In the genomic region with DNA sequence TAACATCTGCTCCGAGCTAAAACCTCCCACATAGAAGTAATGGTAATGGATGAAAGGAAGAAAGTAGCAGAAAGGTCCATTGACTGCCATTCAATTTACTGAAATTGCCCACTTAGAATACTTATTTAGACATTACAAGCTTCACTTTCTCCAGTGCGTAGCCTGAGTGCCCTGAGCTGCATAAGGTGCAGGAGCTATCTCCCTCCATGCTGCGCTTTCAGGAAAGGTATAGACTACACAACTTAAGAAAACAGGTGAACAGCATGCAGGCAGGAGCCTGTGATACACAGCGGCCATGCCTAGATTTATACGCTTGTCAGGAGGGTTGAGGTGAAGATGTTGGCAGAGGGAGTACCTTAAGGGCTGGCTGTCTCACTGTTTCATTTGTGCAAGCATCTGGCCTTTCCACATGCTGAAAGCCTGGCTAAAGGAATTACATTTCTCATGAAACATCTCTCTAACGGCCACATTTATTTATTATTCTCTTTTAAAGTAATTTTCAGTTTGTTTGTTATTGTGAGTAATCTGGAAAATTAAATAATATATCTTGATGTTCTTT, we compare ENCODE assay signal across 24 cellular contexts.
"Had no signal": no experiment of that assay in that cellular context is flagged by ENCODE, and none has a peak within 500 bp of the region (broad histone marks: within the 10 kb centered on the region; RNA-seq: fewer than 3 reads in every experiment).

No MANE protein-coding gene starts in this region.

- H3K27me3 Mint-ChIP-seq: natural killer cell treated with Interleukin-12 subunit alpha and Interleukin-12 subunit beta and Interleukin-15 and Interleukin-18, amount 100 ng/mL, for 72 hours; stimulated activated naive B cell treated with anti-CD40 and anti-IgM and Interleukin-4, amounts not matched to agents 10 μg/mL and 1 μg/mL and 100 μg/mL, for 72 hours; stimulated activated naive CD8-positive, alpha-beta T cell treated with anti-CD3 and anti-CD28 coated beads, Interleukin-15, amount 100 ng/mL, for 72 hours had no signal

- H3K4me1 Mint-ChIP-seq: endodermal cell; stimulated activated naive B cell treated with anti-CD40 and anti-IgM and Interleukin-4, amounts not matched to agents 10 μg/mL and 1 μg/mL and 100 μg/mL, for 72 hours; stimulated activated naive CD8-positive, alpha-beta T cell treated with anti-CD3 and anti-CD28 coated beads, Interleukin-15, amount 100 ng/mL, for 72 hours had no signal

- H3K9me3 Mint-ChIP-seq: endodermal cell; stimulated activated naive B cell treated with anti-CD40 and anti-IgM and Interleukin-4, amounts not matched to agents 10 μg/mL and 1 μg/mL and 100 μg/mL, for 72 hours; stimulated activated naive CD8-positive, alpha-beta T cell treated with anti-CD3 and anti-CD28 coated beads, Interleukin-15, amount 100 ng/mL, for 72 hours had no signal

- DNase-seq: effector CD4-positive, alpha-beta T cell; endodermal cell; erythroblast; foreskin keratinocyte; kidney; left cardiac atrium; left ventricle myocardium superior; mesenchymal stem cell; midbrain; posterior cingulate gyrus; spleen; stimulated activated CD4-positive, alpha-beta T cell treated with anti-CD3 and anti-CD28 coated beads, Interleukin-15, amount 100 ng/mL, for 24 hours; stimulated activated CD4-positive, alpha-beta T cell treated with anti-CD3 and anti-CD28 coated beads, Interleukin-2, amount 100 ng/mL, for 24 hours; stimulated activated CD4-positive, alpha-beta T cell treated with anti-CD3 and anti-CD28 coated beads, Interleukin-4, amount 100 ng/mL, for 4 hours; stimulated activated naive B cell treated with anti-CD40 and anti-IgM and Interleukin-4, amounts not matched to agents 10 μg/mL and 1 μg/mL and 100 μg/mL, for 72 hours; stimulated activated naive CD8-positive, alpha-beta T cell treated with anti-CD3 and anti-CD28 coated beads, Interleukin-15, amount 100 ng/mL, for 72 hours; substantia nigra; transverse colon had no signal

- H3K4me1 ChIP-seq: foreskin keratinocyte, spleen, transverse colon had no signal

- H3K36me3 Mint-ChIP-seq: natural killer cell treated with Interleukin-12 subunit alpha and Interleukin-12 subunit beta and Interleukin-15 and Interleukin-18, amount 100 ng/mL, for 72 hours; stimulated activated naive B cell treated with anti-CD40 and anti-IgM and Interleukin-4, amounts not matched to agents 10 μg/mL and 1 μg/mL and 100 μg/mL, for 72 hours had no signal

- H3K27ac ChIP-seq: coronary artery, foreskin keratinocyte, spleen, thoracic aorta, transverse colon had no signal

- FAIRE-seq: endothelial cell of umbilical vein, kidney had no signal

- H3K27me3 ChIP-seq: foreskin keratinocyte, spleen, transverse colon had no signal

- H3K4me3 ChIP-seq: coronary artery, lung, spleen, thoracic aorta, transverse colon had no signal

- H3K36me3 ChIP-seq: spleen, thoracic aorta, transverse colon had no signal

- H3K4me3 Mint-ChIP-seq: endodermal cell; natural killer cell treated with Interleukin-12 subunit alpha and Interleukin-12 subunit beta and Interleukin-15 and Interleukin-18, amount 100 ng/mL, for 72 hours; stimulated activated naive B cell treated with anti-CD40 and anti-IgM and Interleukin-4, amounts not matched to agents 10 μg/mL and 1 μg/mL and 100 μg/mL, for 72 hours; stimulated activated naive CD8-positive, alpha-beta T cell treated with anti-CD3 and anti-CD28 coated beads, Interleukin-15, amount 100 ng/mL, for 72 hours had no signal

- H3K9me3 ChIP-seq: spleen, thoracic aorta, transverse colon had no signal

- ATAC-seq: foreskin keratinocyte; left cardiac atrium; left ventricle myocardium superior; natural killer cell treated with Interleukin-12 subunit alpha and Interleukin-12 subunit beta and Interleukin-15 and Interleukin-18, amount 100 ng/mL, for 72 hours; sciatic nerve; stimulated activated naive CD8-positive, alpha-beta T cell treated with anti-CD3 and anti-CD28 coated beads, Interleukin-15, amount 100 ng/mL, for 72 hours had no signal

- H3K27ac Mint-ChIP-seq: endodermal cell; natural killer cell treated with Interleukin-12 subunit alpha and Interleukin-12 subunit beta and Interleukin-15 and Interleukin-18, amount 100 ng/mL, for 72 hours; stimulated activated naive B cell treated with anti-CD40 and anti-IgM and Interleukin-4, amounts not matched to agents 10 μg/mL and 1 μg/mL and 100 μg/mL, for 72 hours; stimulated activated naive CD8-positive, alpha-beta T cell treated with anti-CD3 and anti-CD28 coated beads, Interleukin-15, amount 100 ng/mL, for 72 hours had no signal
